ENCODE assay signal across 11 cellular contexts in genomic region chr15:85955501-85956391, GRCh38.
DNase-seq lines count a peak whose midpoint lies in the region; ATAC-seq and TF ChIP-seq lines count a peak whose summit lies in the region.
"Had no signal": no experiment of that assay in that cellular context is flagged by ENCODE, and none has a peak within 500 bp of the region (broad histone marks: within the 10 kb centered on the region; RNA-seq: fewer than 3 reads in every experiment).

No MANE protein-coding gene starts in this region.

- intact Hi-C loops in activated T-helper 1 cell treated with anti-CD3 and anti-CD28 coated beads, Interleukin-12 subunit alpha, Interleukin-12 subunit beta, Interleukin-2, Interleukin-4 antibody, amounts not matched to agents 30 ng/mL and 10 ng/mL and 1 ng/mL, durations not matched to agents 14 hours and 24 hours and 36 hours (cut with micrococcal nuclease), result no loop called here
- intact Hi-C loops in adrenal gland (cut with DNase I), result no loop called here

- H3K27me3 ChIP-seq in adrenal gland, result no peaks in the 10 kb centered on the region
- H3K27me3 ChIP-seq: right lobe of liver had no signal

- WGBS in adrenal gland, 4 donors, result 80 to 86% (median 82%) methylated on average over 3 of the region's 3 CpGs

- no peak overlapping the region for H3K4me3 ChIP-seq in adrenal gland
- H3K4me3 ChIP-seq: right lobe of liver had no signal

- TF ChIP-seq POLR2A in adrenal gland (IDR thresholded peaks at IDR 0.05), result no peak

- no peaks in the 10 kb centered on the region for H3K36me3 ChIP-seq in adrenal gland (replicated peaks in 1 of 2)
- H3K36me3 ChIP-seq: right lobe of liver had no signal

- no peaks in the 10 kb centered on the region for H3K4me1 ChIP-seq in adrenal gland (replicated peaks in 1 of 2)
- H3K4me1 ChIP-seq: right lobe of liver had no signal

- peaks cover 4% of the 10 kb centered on the region for H3K27me3 Mint-ChIP-seq in activated T-helper 1 cell treated with anti-CD3 and anti-CD28 coated beads, Interleukin-12 subunit alpha, Interleukin-12 subunit beta, Interleukin-2, Interleukin-4 antibody, amounts not matched to agents 30 ng/mL and 10 ng/mL and 1 ng/mL, durations not matched to agents 14 hours and 24 hours and 36 hours (ENCODE audit: insufficient read depth)
- peaks cover 2% of the 10 kb centered on the region for H3K27me3 Mint-ChIP-seq in HFFc6 (ENCODE audit: insufficient read depth)

- H3K27ac Mint-ChIP-seq in activated T-helper 1 cell treated with anti-CD3 and anti-CD28 coated beads, Interleukin-12 subunit alpha, Interleukin-12 subunit beta, Interleukin-2, Interleukin-4 antibody, amounts not matched to agents 30 ng/mL and 10 ng/mL and 1 ng/mL, durations not matched to agents 14 hours and 24 hours and 36 hours, result no peak overlapping the region
- no peak overlapping the region for H3K27ac Mint-ChIP-seq in HFFc6
- H3K27ac Mint-ChIP-seq: T-helper 1 cell treated with Interleukin-12 subunit alpha and Interleukin-12 subunit beta and Interleukin-4 antibody, amounts not matched to agents 30 μg/mL and 1 μg/mL, for 36 hours had no signal

- peak; percentile 85 for ATAC-seq in HG02763 (IDR thresholded peaks at IDR 0.05; ENCODE audit: unreplicated experiment)
- ATAC-seq in HG03521 (IDR thresholded peaks at IDR 0.05; ENCODE audit: unreplicated experiment), result peak; percentile 83

- H3K36me3 Mint-ChIP-seq in activated T-helper 1 cell treated with anti-CD3 and anti-CD28 coated beads, Interleukin-12 subunit alpha, Interleukin-12 subunit beta, Interleukin-2, Interleukin-4 antibody, amounts not matched to agents 30 ng/mL and 10 ng/mL and 1 ng/mL, durations not matched to agents 14 hours and 24 hours and 36 hours (ENCODE audit: low read depth), result no peaks in the 10 kb centered on the region
- no peaks in the 10 kb centered on the region for H3K36me3 Mint-ChIP-seq in HFFc6 (ENCODE audit: low read depth)

- no peak overlapping the region for H3K27ac ChIP-seq in adrenal gland
- H3K27ac ChIP-seq: right lobe of liver had no signal

- no peaks in the 10 kb centered on the region for H3K9me3 ChIP-seq in adrenal gland (replicated peaks in 1 of 3)
- H3K9me3 ChIP-seq: right lobe of liver had no signal

- no peak overlapping the region for H3K4me3 Mint-ChIP-seq in activated T-helper 1 cell treated with anti-CD3 and anti-CD28 coated beads, Interleukin-12 subunit alpha, Interleukin-12 subunit beta, Interleukin-2, Interleukin-4 antibody, amounts not matched to agents 30 ng/mL and 10 ng/mL and 1 ng/mL, durations not matched to agents 14 hours and 24 hours and 36 hours
- no peak overlapping the region for H3K4me3 Mint-ChIP-seq in HFFc6
- H3K4me3 Mint-ChIP-seq: T-helper 1 cell treated with Interleukin-12 subunit alpha and Interleukin-12 subunit beta and Interleukin-4 antibody, amounts not matched to agents 30 μg/mL and 1 μg/mL, for 36 hours had no signal

- H3K4me1 Mint-ChIP-seq in activated T-helper 1 cell treated with anti-CD3 and anti-CD28 coated beads, Interleukin-12 subunit alpha, Interleukin-12 subunit beta, Interleukin-2, Interleukin-4 antibody, amounts not matched to agents 30 ng/mL and 10 ng/mL and 1 ng/mL, durations not matched to agents 14 hours and 24 hours and 36 hours (ENCODE audit: low read depth), result no peaks in the 10 kb centered on the region
- H3K4me1 Mint-ChIP-seq in HFFc6 (ENCODE audit: low read depth), result no peaks in the 10 kb centered on the region

- peak; percentile 25 for DNase-seq in A172 (ENCODE audit: low spot score)
- DNase-seq in GM19240 (ENCODE audit: insufficient read length, low spot score), result peak; percentile 7
- DNase-seq in DMS79 (lab: John Stamatoyannopoulos, UW), result no peak
- no peak for DNase-seq in activated T-helper 1 cell treated with anti-CD3 and anti-CD28 coated beads, Interleukin-12 subunit alpha, Interleukin-12 subunit beta, Interleukin-2, Interleukin-4 antibody, amounts not matched to agents 30 ng/mL and 10 ng/mL and 1 ng/mL, durations not matched to agents 14 hours and 24 hours and 36 hours (ENCODE audit: low spot score)
- DNase-seq in HFFc6, result no peak
- DNase-seq in adrenal gland, result no peak
- DNase-seq: midbrain, right lobe of liver had no signal

- H3K9me3 Mint-ChIP-seq in activated T-helper 1 cell treated with anti-CD3 and anti-CD28 coated beads, Interleukin-12 subunit alpha, Interleukin-12 subunit beta, Interleukin-2, Interleukin-4 antibody, amounts not matched to agents 30 ng/mL and 10 ng/mL and 1 ng/mL, durations not matched to agents 14 hours and 24 hours and 36 hours, result no peaks in the 10 kb centered on the region
- H3K9me3 Mint-ChIP-seq in HFFc6, result peaks cover 58% of the 10 kb centered on the region

- no peak for TF ChIP-seq CTCF in HFFc6 (IDR thresholded peaks at IDR 0.05)
- TF ChIP-seq CTCF in adrenal gland (IDR thresholded peaks at IDR 0.05), result no peak

Comparison
In these comparisons a context has a peak if more than half of its experiments do, and no peak if none do; other contexts are left out.
1. DNase-seq: peak in A172 (single experiment) and GM19240 (single experiment); none in DMS79 (single experiment), activated T-helper 1 cell treated with anti-CD3 and anti-CD28 coated beads, Interleukin-12 subunit alpha, Interleukin-12 subunit beta, Interleukin-2, Interleukin-4 antibody, amounts not matched to agents 30 ng/mL and 10 ng/mL and 1 ng/mL, durations not matched to agents 14 hours and 24 hours and 36 hours (single experiment), HFFc6 (single experiment) and adrenal gland (0 of 7).